20 cellular contexts compared by ENCODE assay signal in genomic region chr10:131496351-131497052, GRCh38.
"Had no signal": no experiment of that assay in that cellular context is flagged by ENCODE, and none has a peak within 500 bp of the region (broad histone marks: within the 10 kb centered on the region; RNA-seq: fewer than 3 reads in every experiment).

No MANE protein-coding gene starts in this region.

- ATAC-seq: effector memory CD8-positive, alpha-beta T cell; foreskin keratinocyte; left cardiac atrium; stimulated activated effector memory CD8-positive, alpha-beta T cell treated with anti-CD3 and anti-CD28 coated beads, Interleukin-12 subunit alpha, Interleukin-12 subunit beta, amount 100 ng/mL, for 72 hours; stimulated activated naive CD8-positive, alpha-beta T cell treated with anti-CD3 and anti-CD28 coated beads, Interleukin-15, Interleukin-2, amounts not matched to agents 100 U/mL and 50 U/mL, for 24 hours had no signal

- H3K27me3 Mint-ChIP-seq: dendritic cell treated with granulocyte-macrophage colony-stimulating factor and Interleukin-4, amounts not matched to agents 40 ng/mL and 50 ng/mL, for 4 days; effector memory CD8-positive, alpha-beta T cell had no signal

- H3K4me1 ChIP-seq: foreskin keratinocyte, left ventricle myocardium inferior, prostate gland, right lobe of liver, suprapubic skin, thyroid gland, upper lobe of left lung, uterus had no signal

- H3K27ac ChIP-seq: foreskin keratinocyte, left ventricle myocardium inferior, prostate gland, right lobe of liver, suprapubic skin, thyroid gland, upper lobe of left lung, uterus had no signal

- H3K4me3 Mint-ChIP-seq: dendritic cell treated with granulocyte-macrophage colony-stimulating factor and Interleukin-4, amounts not matched to agents 40 ng/mL and 50 ng/mL, for 4 days; effector memory CD8-positive, alpha-beta T cell; naive B cell; nephron; stimulated activated effector memory CD8-positive, alpha-beta T cell treated with anti-CD3 and anti-CD28 coated beads, Interleukin-12 subunit alpha, Interleukin-12 subunit beta, amount 100 ng/mL, for 72 hours had no signal

- H3K4me1 Mint-ChIP-seq: naive B cell; nephron; stimulated activated effector memory CD8-positive, alpha-beta T cell treated with anti-CD3 and anti-CD28 coated beads, Interleukin-12 subunit alpha, Interleukin-12 subunit beta, amount 100 ng/mL, for 72 hours had no signal

- DNase-seq: effector memory CD8-positive, alpha-beta T cell; foreskin keratinocyte; kidney; left cardiac atrium; left ventricle myocardium inferior; mesenchymal stem cell; naive B cell; stimulated activated CD4-positive, alpha-beta T cell treated with anti-CD3 and anti-CD28 coated beads, Interleukin-4, amount 100 ng/mL, for 1 hour; stimulated activated CD8-positive, alpha-beta memory T cell treated with anti-CD3 and anti-CD28 coated beads, Interleukin-4, amount 100 ng/mL, for 48 hours; stimulated activated naive CD8-positive, alpha-beta T cell treated with anti-CD3 and anti-CD28 coated beads, Interleukin-15, Interleukin-2, amounts not matched to agents 100 U/mL and 50 U/mL, for 24 hours; thyroid gland; uterus had no signal

- H3K4me3 ChIP-seq: left ventricle myocardium inferior, lung, prostate gland, right lobe of liver, suprapubic skin, thyroid gland, upper lobe of left lung, uterus had no signal

- H3K36me3 Mint-ChIP-seq: naive B cell; stimulated activated effector memory CD8-positive, alpha-beta T cell treated with anti-CD3 and anti-CD28 coated beads, Interleukin-12 subunit alpha, Interleukin-12 subunit beta, amount 100 ng/mL, for 72 hours had no signal

- H3K27ac Mint-ChIP-seq: dendritic cell treated with granulocyte-macrophage colony-stimulating factor and Interleukin-4, amounts not matched to agents 40 ng/mL and 50 ng/mL, for 4 days; effector memory CD8-positive, alpha-beta T cell; naive B cell; nephron; stimulated activated effector memory CD8-positive, alpha-beta T cell treated with anti-CD3 and anti-CD28 coated beads, Interleukin-12 subunit alpha, Interleukin-12 subunit beta, amount 100 ng/mL, for 72 hours had no signal

- H3K27me3 ChIP-seq: foreskin keratinocyte, right lobe of liver, suprapubic skin, thyroid gland, upper lobe of left lung, uterus had no signal

- H3K9me3 ChIP-seq: prostate gland, right lobe of liver, thyroid gland, upper lobe of left lung, uterus had no signal

- H3K36me3 ChIP-seq: left ventricle myocardium inferior, prostate gland, right lobe of liver, suprapubic skin, thyroid gland, upper lobe of left lung, uterus had no signal
